Comparison of ENCODE assay signal across 1 cellular context in genomic region chr19:1592023-1592754, GRCh38.
TF ChIP-seq lines count a peak whose summit lies in the region.

No MANE protein-coding gene starts in this region.

TF ChIP-seq in HepG2, 621 proteins besides CTCF, POLR2A, EP300 and RAD21 (continued from another document and continues in another):
- TF ChIP-seq ATF6 (CRISPR knock-in tag; conservative IDR thresholded peaks at IDR 0.05), result no peak
- TF ChIP-seq HNF4G (IDR thresholded peaks at IDR 0.05; ENCODE audit: borderline replicate concordance, low read depth, low read length), result no peak
- TF ChIP-seq HNF4G (CRISPR knock-in tag; IDR thresholded peaks at IDR 0.05; ENCODE audit: borderline replicate concordance, low read depth), result peak; percentile 21; the same call in 1 of the 2 replicates
- no peak for TF ChIP-seq EHMT2 (IDR thresholded peaks at IDR 0.05; ENCODE audit: borderline replicate concordance, low read depth, low read length)
- 0 out of 2 replicates have a peak, but pooled peaks have one; percentile 31 for TF ChIP-seq ZNF205 (CRISPR knock-in tag; IDR thresholded peaks at IDR 0.05)
- TF ChIP-seq NR3C1 (CRISPR knock-in tag; IDR thresholded peaks at IDR 0.05), result no peak
- no peak for TF ChIP-seq ZNF280B (CRISPR knock-in tag; IDR thresholded peaks at IDR 0.05; ENCODE audit: borderline replicate concordance)
- TF ChIP-seq ETV5 (CRISPR knock-in tag; IDR thresholded peaks at IDR 0.05; ENCODE audit: borderline replicate concordance), result no peak
- no peak for TF ChIP-seq LCORL (IDR thresholded peaks at IDR 0.05)
- no peak; the same call in 1 of the 2 replicates for TF ChIP-seq LCORL (CRISPR knock-in tag; IDR thresholded peaks at IDR 0.05)
- TF ChIP-seq PRDM4 (CRISPR knock-in tag; IDR thresholded peaks at IDR 0.05; ENCODE audit: borderline replicate concordance), result no peak
- TF ChIP-seq JUND (CRISPR knock-in tag; IDR thresholded peaks at IDR 0.05), result no peak
- no peak for TF ChIP-seq ZNF781 (CRISPR knock-in tag; IDR thresholded peaks at IDR 0.05; ENCODE audit: borderline replicate concordance, not compliant biosample characterization)
- TF ChIP-seq POGZ (CRISPR knock-in tag; IDR thresholded peaks at IDR 0.05), result no peak
- peak; percentile 45; the same call in 1 of the 2 replicates for TF ChIP-seq ZNF639 (CRISPR knock-in tag; conservative IDR thresholded peaks at IDR 0.05)
- TF ChIP-seq CENPX (CRISPR knock-in tag; IDR thresholded peaks at IDR 0.05), result no peak
- TF ChIP-seq HOXA7 (CRISPR knock-in tag; IDR thresholded peaks at IDR 0.05), result no peak
- no peak for TF ChIP-seq ZNF552 (CRISPR knock-in tag; IDR thresholded peaks at IDR 0.05; ENCODE audit: borderline replicate concordance)
- TF ChIP-seq JDP2 (CRISPR knock-in tag; IDR thresholded peaks at IDR 0.05; ENCODE audit: borderline replicate concordance), result no peak
- peak; percentile 86 for TF ChIP-seq ZNF749 (CRISPR knock-in tag; IDR thresholded peaks at IDR 0.05; ENCODE audit: borderline replicate concordance)
- peak; percentile 31; the same call in 1 of the 2 replicates for TF ChIP-seq ZNF770 (CRISPR knock-in tag; IDR thresholded peaks at IDR 0.05)
- no peak for TF ChIP-seq ZNF292 (CRISPR knock-in tag; IDR thresholded peaks at IDR 0.05; ENCODE audit: borderline replicate concordance, low read depth)
- TF ChIP-seq XRCC5 (optimal IDR thresholded peaks at IDR 0.05; ENCODE audit: low read length), result no peak
- no peak for TF ChIP-seq HNRNPH1 (optimal IDR thresholded peaks at IDR 0.05; ENCODE audit: low read depth, low read length)
- TF ChIP-seq MAFK (conservative IDR thresholded peaks at IDR 0.05 in 1 of 2, IDR thresholded peaks at IDR 0.05 in 1 of 2; ENCODE audit: low read length in 2 of 2), result no peak
- no peak for TF ChIP-seq SMAD3 (CRISPR knock-in tag; IDR thresholded peaks at IDR 0.05)
- no peak; the same call in 1 of the 2 replicates for TF ChIP-seq ZNF891 (CRISPR knock-in tag; IDR thresholded peaks at IDR 0.05)
- no peak for TF ChIP-seq KLF11 (CRISPR knock-in tag; IDR thresholded peaks at IDR 0.05)
- no peak for TF ChIP-seq ZNF598 (CRISPR knock-in tag; IDR thresholded peaks at IDR 0.05; ENCODE audit: borderline replicate concordance)
- no peak for TF ChIP-seq TCF7L2 (IDR thresholded peaks at IDR 0.05; ENCODE audit: low read depth, low read length)
- no peak for TF ChIP-seq DPF2 (CRISPR knock-in tag; IDR thresholded peaks at IDR 0.05; ENCODE audit: borderline replicate concordance, low read depth)
- TF ChIP-seq ZMYM4 (CRISPR knock-in tag; IDR thresholded peaks at IDR 0.05), result peak; percentile 69
- peak; percentile 80; the same call in 1 of the 2 replicates for TF ChIP-seq SALL2 (CRISPR knock-in tag; IDR thresholded peaks at IDR 0.05)
- TF ChIP-seq ARHGAP35 (CRISPR knock-in tag; IDR thresholded peaks at IDR 0.05; ENCODE audit: borderline replicate concordance), result no peak
- TF ChIP-seq ZZZ3 (CRISPR knock-in tag; IDR thresholded peaks at IDR 0.05; ENCODE audit: borderline replicate concordance), result peak; percentile 63; the same call in 1 of the 2 replicates
- TF ChIP-seq PATZ1 (CRISPR knock-in tag; IDR thresholded peaks at IDR 0.05), result no peak; the same call in 1 of the 2 replicates
- no peak; the same call in 1 of the 2 replicates for TF ChIP-seq NAIF1 (CRISPR knock-in tag; IDR thresholded peaks at IDR 0.05; ENCODE audit: borderline replicate concordance)
- TF ChIP-seq MLLT10 (CRISPR knock-in tag; IDR thresholded peaks at IDR 0.05), result no peak
- TF ChIP-seq SP2 (CRISPR knock-in tag; IDR thresholded peaks at IDR 0.05), result 0 out of 2 replicates have a peak, but pooled peaks have one; percentile 12
- TF ChIP-seq MATR3 (CRISPR knock-in tag; IDR thresholded peaks at IDR 0.05), result no peak
- no peak for TF ChIP-seq ZSCAN29 (CRISPR knock-in tag; conservative IDR thresholded peaks at IDR 0.05)
- no peak for TF ChIP-seq U2AF1 (optimal IDR thresholded peaks at IDR 0.05; ENCODE audit: low read depth, low read length)
- peak; percentile 87 for TF ChIP-seq ZBTB2 (CRISPR knock-in tag; IDR thresholded peaks at IDR 0.05; ENCODE audit: low read depth)
- no peak for TF ChIP-seq ZNF850 (CRISPR knock-in tag; conservative IDR thresholded peaks at IDR 0.05)
- peak; percentile 60; the same call in 1 of the 2 replicates for TF ChIP-seq IRF9 (CRISPR knock-in tag; IDR thresholded peaks at IDR 0.05; ENCODE audit: borderline replicate concordance)
- no peak for TF ChIP-seq PCBP2 (optimal IDR thresholded peaks at IDR 0.05; ENCODE audit: low read depth, low read length, poor library complexity, severe bottlenecking)
- peak in 1 of 2 experiments; percentile 60; a peak in 1 of 4 replicates for TF ChIP-seq KLF16 (CRISPR knock-in tag; IDR thresholded peaks at IDR 0.05)
- TF ChIP-seq ZNF878 (CRISPR knock-in tag; IDR thresholded peaks at IDR 0.05), result no peak
- TF ChIP-seq YY1 (IDR thresholded peaks at IDR 0.05; ENCODE audit: insufficient read depth, insufficient replicate concordance, low read depth, low read length), result peak; percentile 87
- TF ChIP-seq ZNF691 (CRISPR knock-in tag; IDR thresholded peaks at IDR 0.05; ENCODE audit: borderline replicate concordance, low read depth), result 0 out of 2 replicates have a peak, but pooled peaks have one; percentile 32
- no peak for TF ChIP-seq E2F2 (CRISPR knock-in tag; IDR thresholded peaks at IDR 0.05; ENCODE audit: borderline replicate concordance)
- peak; percentile 91 for TF ChIP-seq POLR2AphosphoS5 (IDR thresholded peaks at IDR 0.05; ENCODE audit: low read depth, low read length)
- TF ChIP-seq MBD4 (IDR thresholded peaks at IDR 0.05; ENCODE audit: borderline replicate concordance, low read length), result no peak
